ENCODE assay signal across 1 cellular context in genomic region chr14:100652739-100653138, GRCh38.
TF ChIP-seq lines count a peak whose summit lies in the region.

No MANE protein-coding gene starts in this region.

TF ChIP-seq in SK-N-SH treated with all-trans-retinoic acid at 6 μM for 48 hours, 23 proteins besides CTCF, POLR2A, EP300 and RAD21 (continued from another document):
- TF ChIP-seq PATZ1 (CRISPR knock-in tag; IDR thresholded peaks at IDR 0.05; ENCODE audit: borderline replicate concordance): no peak
